Comparison of ENCODE assay signal across 8 cellular contexts in genomic region chr22:41382098-41382578, GRCh38. TPM values are rescaled to one million over a fixed set of nuclear protein-coding genes. Genes with fewer than 3 reads are reported as not detected.
DNase-seq lines count a peak whose midpoint lies in the region; ATAC-seq and TF ChIP-seq lines count a peak whose summit lies in the region.

No MANE protein-coding gene starts in this region.

- H2AFZ ChIP-seq in Loucy (ENCODE audit: low read length): peak overlapping the region; percentile 95

- no peak overlapping the region for H3K4ac ChIP-seq in mesendoderm (ENCODE audit: low read depth, low read length)

- H3K9ac ChIP-seq in Loucy (ENCODE audit: low read depth, low read length, poor library complexity, severe bottlenecking): peak overlapping the region; percentile 81
- H3K9ac ChIP-seq in mesendoderm (ENCODE audit: low read length): peak overlapping the region; percentile 55

- H3K27me3 ChIP-seq in Loucy (ENCODE audit: insufficient read depth, low read length, poor library complexity, severe bottlenecking) (no peaks in the 10 kb centered on the region), mesendoderm (ENCODE audit: insufficient read depth, low read length, poor library complexity) (no peaks in the 10 kb centered on the region)

- peak; percentile 65 for DNase-seq in G401 (ENCODE audit: low spot score)
- peak; percentile 22 to 45 for DNase-seq in activated CD8-positive, alpha-beta memory T cell treated with anti-CD3 and anti-CD28 coated beads for 1 hour (ENCODE audit: extremely low read depth in 1 of 2, low read depth in 1 of 2)
- peak in 2 of 3 experiments; percentile 39 to 49 for DNase-seq in effector memory CD8-positive, alpha-beta T cell
- no peak for DNase-seq in mesendoderm
- peak; percentile 38 for DNase-seq in stimulated activated CD8-positive, alpha-beta memory T cell treated with anti-CD3 and anti-CD28 coated beads, Interleukin-15, amount 100 ng/mL, for 24 hours (ENCODE audit: low read depth)
- no peak for DNase-seq in SW480 (ENCODE audit: low spot score)

- H4K8ac ChIP-seq in mesendoderm (ENCODE audit: low read depth, low read length): no peak overlapping the region

- peaks cover 0 to 12% of the 10 kb centered on the region in 2 donors for H3K4me1 Mint-ChIP-seq in effector memory CD8-positive, alpha-beta T cell (ENCODE audit: low read depth in 2 of 2)

- peak overlapping the region; percentile 100 for H3K4me2 ChIP-seq in Loucy (ENCODE audit: low read depth, low read length, poor library complexity, severe bottlenecking)
- H3K4me2 ChIP-seq in mesendoderm (ENCODE audit: low read length): peak overlapping the region; percentile 73

- no peak overlapping the region for H3K56ac ChIP-seq in mesendoderm (ENCODE audit: low read length)

- TF ChIP-seq CTCF in Loucy (conservative IDR thresholded peaks at IDR 0.05; ENCODE audit: low read length): no peak

- H3K4me3 ChIP-seq in Loucy (ENCODE audit: low read length, poor library complexity, severe bottlenecking) (peak overlapping the region; percentile 97), mesendoderm (ENCODE audit: low read length) (peak overlapping the region; percentile 39)

- H3K4me3 Mint-ChIP-seq in effector memory CD8-positive, alpha-beta T cell: peak overlapping the region; percentile 83 to 88

- H3K9me2 ChIP-seq in Loucy (replicated peaks; ENCODE audit: low read depth, low read length): no peaks in the 10 kb centered on the region

- H4K5ac ChIP-seq in mesendoderm (ENCODE audit: low read length): no peak overlapping the region

- H3K79me2 ChIP-seq in Loucy (ENCODE audit: insufficient read depth, low read length) (peaks cover 7% of the 10 kb centered on the region; the same call in 1 of the 2 replicates), mesendoderm (ENCODE audit: control insufficient read depth, insufficient read depth, low read length) (no peaks in the 10 kb centered on the region)

- peaks cover 14% of the 10 kb centered on the region for H3K36me3 Mint-ChIP-seq in effector memory CD8-positive, alpha-beta T cell (ENCODE audit: insufficient read depth)

- H3K4me1 ChIP-seq in Loucy (ENCODE audit: insufficient read depth, low read length, poor library complexity, severe bottlenecking): peaks cover 16% of the 10 kb centered on the region
- peaks cover 2% of the 10 kb centered on the region for H3K4me1 ChIP-seq in mesendoderm (ENCODE audit: control insufficient read depth, low read depth, low read length)

- H2BK5ac ChIP-seq in mesendoderm (ENCODE audit: low read length): no peak overlapping the region

- no peak overlapping the region for H3K18ac ChIP-seq in mesendoderm (ENCODE audit: low read length)

- peak; percentile 25 for ATAC-seq in GM21737 (IDR thresholded peaks at IDR 0.05; ENCODE audit: unreplicated experiment)
- ATAC-seq in effector memory CD8-positive, alpha-beta T cell (replicated peaks): peak; percentile 24

- no peaks in the 10 kb centered on the region for H3K79me1 ChIP-seq in mesendoderm (ENCODE audit: low read length)

- no peaks in the 10 kb centered on the region for H3F3A ChIP-seq in Loucy (ENCODE audit: low read depth)

- no peak overlapping the region for H3K27ac ChIP-seq in mesendoderm (ENCODE audit: low read depth, low read length)

- no peaks in the 10 kb centered on the region for H3K9me3 ChIP-seq in Loucy (ENCODE audit: insufficient read depth, low read depth, low read length)

- no peaks in the 10 kb centered on the region for H3K9me3 Mint-ChIP-seq in effector memory CD8-positive, alpha-beta T cell

- no peak overlapping the region for H2AK5ac ChIP-seq in mesendoderm (ENCODE audit: low read length)

- no peaks in the 10 kb centered on the region for H3K27me3 Mint-ChIP-seq in effector memory CD8-positive, alpha-beta T cell

- no CpG with 5 or more reads among the region's 35 CpGs for WGBS in mesendoderm (ENCODE audit: extremely low coverage, insufficient coverage, low lambda C conversion rate)

- H3K36me3 ChIP-seq in Loucy (ENCODE audit: insufficient read depth, low read length) (no peaks in the 10 kb centered on the region), mesendoderm (ENCODE audit: control insufficient read depth, insufficient read depth, low read length) (no peaks in the 10 kb centered on the region)

- H2BK15ac ChIP-seq in mesendoderm (replicated peaks; ENCODE audit: low read depth): no peak overlapping the region

- peak overlapping the region; percentile 96 to 97 for H3K27ac Mint-ChIP-seq in effector memory CD8-positive, alpha-beta T cell

- H3K23ac ChIP-seq in mesendoderm (ENCODE audit: low read length): no peak overlapping the region

- in situ Hi-C loops in G401 (cut with HindIII; ENCODE audit: low sequenced_read_pairs): no loop called here

- no peak overlapping the region for H2BK120ac ChIP-seq in mesendoderm (ENCODE audit: low read depth, low read length)

- H4K20me1 ChIP-seq in Loucy (ENCODE audit: insufficient read depth, low read length, poor library complexity, severe bottlenecking): no peaks in the 10 kb centered on the region

RNA-seq across cellular contexts. Expression of gene TEF, which starts 0.4 kb away (rescaled TPM):
- total RNA-seq in G401 (2014; rRNA removed; shearing (Covaris generic)): 4.1 and 12.8 TPM in 2 replicates
- polyA plus RNA-seq in mesendoderm (2013, experiment 1 of 2): 1.4 TPM
- 1.2 TPM for polyA plus RNA-seq in mesendoderm (2013, experiment 2 of 2)

Comparison
In these comparisons a context has a peak if more than half of its experiments do, and no peak if none do; other contexts are left out.
1. DNase-seq: peak in G401 (single experiment), activated CD8-positive, alpha-beta memory T cell treated with anti-CD3 and anti-CD28 coated beads for 1 hour (2 of 2), effector memory CD8-positive, alpha-beta T cell (2 of 3) and stimulated activated CD8-positive, alpha-beta memory T cell treated with anti-CD3 and anti-CD28 coated beads, Interleukin-15, amount 100 ng/mL, for 24 hours (single experiment); none in mesendoderm (single experiment) and SW480 (single experiment).